Comparison of ENCODE assay signal across 22 cellular contexts in genomic region chr16:6066601-6067000, GRCh38.
"Had no signal": no experiment of that assay in that cellular context is flagged by ENCODE, and none has a peak within 500 bp of the region (broad histone marks: within the 10 kb centered on the region; RNA-seq: fewer than 3 reads in every experiment).

No MANE protein-coding gene starts in this region.

- H3K36me3 Mint-ChIP-seq: activated naive CD4-positive, alpha-beta T cell treated with anti-CD3 and anti-CD28 coated beads, Interleukin-2, amount 50 U/mL, for 24 hours; natural killer cell treated with Interleukin-12 subunit alpha and Interleukin-12 subunit beta and Interleukin-15 and Interleukin-18, amount 100 ng/mL, for 72 hours had no signal

- H3K4me3 Mint-ChIP-seq: activated CD4-positive, alpha-beta T cell treated with anti-CD3 and anti-CD28 coated beads, Interleukin-2, amount 10 ng/mL, durations not matched to agents 7 days and 5 days; activated CD8-positive, alpha-beta T cell treated with anti-CD3 and anti-CD28 coated beads for 36 hours; activated naive CD4-positive, alpha-beta T cell treated with anti-CD3 and anti-CD28 coated beads, Interleukin-2, amount 50 U/mL, for 24 hours; effector memory CD8-positive, alpha-beta T cell; natural killer cell treated with Interleukin-12 subunit alpha and Interleukin-12 subunit beta and Interleukin-15 and Interleukin-18, amount 100 ng/mL, for 72 hours had no signal

- H3K9ac ChIP-seq: parathyroid adenoma had no signal

- H3K79me2 ChIP-seq: parathyroid adenoma had no signal

- H3K27me3 Mint-ChIP-seq: activated CD4-positive, alpha-beta T cell treated with anti-CD3 and anti-CD28 coated beads, Interleukin-2, amount 10 ng/mL, durations not matched to agents 7 days and 5 days; activated CD8-positive, alpha-beta T cell treated with anti-CD3 and anti-CD28 coated beads for 36 hours; activated naive CD4-positive, alpha-beta T cell treated with anti-CD3 and anti-CD28 coated beads, Interleukin-2, amount 50 U/mL, for 24 hours; effector memory CD8-positive, alpha-beta T cell; natural killer cell treated with Interleukin-12 subunit alpha and Interleukin-12 subunit beta and Interleukin-15 and Interleukin-18, amount 100 ng/mL, for 72 hours had no signal

- H3K9me3 Mint-ChIP-seq: activated CD8-positive, alpha-beta T cell treated with anti-CD3 and anti-CD28 coated beads for 36 hours had no signal

- H3K36me3 ChIP-seq: cardiac muscle cell, gastrocnemius medialis, right lobe of liver, stomach, suprapubic skin, tibial nerve had no signal

- H2AFZ ChIP-seq: parathyroid adenoma had no signal

- H3K27me3 ChIP-seq: body of pancreas, cardiac muscle cell, gastrocnemius medialis, right lobe of liver, stomach, suprapubic skin, tibial nerve had no signal

- H3K27ac Mint-ChIP-seq: activated CD4-positive, alpha-beta T cell treated with anti-CD3 and anti-CD28 coated beads, Interleukin-2, amount 10 ng/mL, durations not matched to agents 7 days and 5 days; activated CD8-positive, alpha-beta T cell treated with anti-CD3 and anti-CD28 coated beads for 36 hours; activated naive CD4-positive, alpha-beta T cell treated with anti-CD3 and anti-CD28 coated beads, Interleukin-2, amount 50 U/mL, for 24 hours; effector memory CD8-positive, alpha-beta T cell; natural killer cell treated with Interleukin-12 subunit alpha and Interleukin-12 subunit beta and Interleukin-15 and Interleukin-18, amount 100 ng/mL, for 72 hours had no signal

- H3K4me1 Mint-ChIP-seq: activated CD4-positive, alpha-beta T cell treated with anti-CD3 and anti-CD28 coated beads, Interleukin-2, amount 10 ng/mL, durations not matched to agents 7 days and 5 days; activated naive CD4-positive, alpha-beta T cell treated with anti-CD3 and anti-CD28 coated beads, Interleukin-2, amount 50 U/mL, for 24 hours had no signal

- H3K9me3 ChIP-seq: gastrocnemius medialis, right lobe of liver, suprapubic skin, tibial nerve had no signal

- H3K4me1 ChIP-seq: body of pancreas, gastrocnemius medialis, parathyroid adenoma, right lobe of liver, stomach, suprapubic skin, tibial nerve had no signal

- H3K4me3 ChIP-seq: body of pancreas, cardiac muscle cell, dorsolateral prefrontal cortex, gastrocnemius medialis, right lobe of liver, skin epidermis, stomach, suprapubic skin, tibial nerve had no signal

- ATAC-seq: activated CD4-positive, CD25-positive, alpha-beta regulatory T cell treated with anti-CD3 and anti-CD28 coated beads, Interleukin-2, amount 50 U/mL, for 24 hours; activated CD8-positive, alpha-beta T cell treated with anti-CD3 and anti-CD28 coated beads for 36 hours; body of pancreas; effector memory CD8-positive, alpha-beta T cell; esophagus mucosa; gastrocnemius medialis; natural killer cell treated with Interleukin-12 subunit alpha and Interleukin-12 subunit beta and Interleukin-15 and Interleukin-18, amount 100 ng/mL, for 72 hours; right lobe of liver had no signal

- DNase-seq: activated CD4-positive, alpha-beta T cell treated with anti-CD3 and anti-CD28 coated beads, Interleukin-2, amount 10 ng/mL, durations not matched to agents 7 days and 5 days; activated CD8-positive, alpha-beta T cell treated with anti-CD3 and anti-CD28 coated beads for 36 hours; activated gamma-delta T cell treated with Interleukin-2 at 50 U/mL for 16 hours; anterior cingulate cortex; body of pancreas; effector memory CD8-positive, alpha-beta T cell; gastrocnemius medialis; head of caudate nucleus; nucleus accumbens; right lobe of liver; stimulated activated CD4-positive, alpha-beta T cell treated with anti-CD3 and anti-CD28 coated beads, Interleukin-1b, Interleukin-23, amount 100 ng/mL, for 48 hours; stomach had no signal

- H3K27ac ChIP-seq: body of pancreas, cardiac muscle cell, gastrocnemius medialis, parathyroid adenoma, right lobe of liver, skin epidermis, stomach, suprapubic skin, tibial nerve had no signal
